ENCODE assay signal across 10 cellular contexts in genomic region chr10:125024496-125025234, GRCh38.
DNase-seq lines count a peak whose midpoint lies in the region; ATAC-seq and TF ChIP-seq lines count a peak whose summit lies in the region.
"Had no signal": no experiment of that assay in that cellular context is flagged by ENCODE, and none has a peak within 500 bp of the region (broad histone marks: within the 10 kb centered on the region; RNA-seq: fewer than 3 reads in every experiment).

No MANE protein-coding gene starts in this region.

- peak; percentile 79 for DNase-seq in DMS153 treated with DMSO at 0.1 percent for 48 hours (lab: John Stamatoyannopoulos, UW; ENCODE audit: unreplicated experiment)
- DNase-seq in NCI-H146 treated with DMSO at 0.1 percent for 48 hours (lab: John Stamatoyannopoulos, UW; ENCODE audit: unreplicated experiment), result peak; percentile 96
- DNase-seq in coronary artery (ENCODE audit: low spot score), result no peak
- DNase-seq in activated T-cell treated with anti-CD3 and anti-CD28 coated beads, Interleukin-2, amount 50 U/mL, for 1 hour, result no peak
- DNase-seq in activated T-cell treated with anti-CD3 and anti-CD28 coated beads, Interleukin-2, amount 50 U/mL, for 24 hours, result no peak
- DNase-seq: H7, T-helper 1 cell had no signal

- H3K4me1 ChIP-seq in parathyroid adenoma, result peaks cover 18% of the 10 kb centered on the region

- peaks cover 2% of the 10 kb centered on the region for H3K27me3 Mint-ChIP-seq in activated T-cell treated with anti-CD3 and anti-CD28 coated beads, Interleukin-2, amount 50 U/mL, for 24 hours

- H3K4me3 Mint-ChIP-seq in activated T-cell treated with anti-CD3 and anti-CD28 coated beads, Interleukin-2, amount 50 U/mL, for 24 hours, result no peak overlapping the region

- no peaks in the 10 kb centered on the region for H3K27me3 ChIP-seq in parathyroid adenoma (ENCODE audit: control insufficient read depth, insufficient read depth, low read length)

- peak overlapping the region; percentile 59 for H3K4me2 ChIP-seq in parathyroid adenoma (ENCODE audit: low read length)

- peak overlapping the region; percentile 57 for H3K4me3 ChIP-seq in coronary artery
- H3K4me3 ChIP-seq in parathyroid adenoma (ENCODE audit: low read depth, low read length), result peak overlapping the region; percentile 23

- H3K79me2 ChIP-seq in parathyroid adenoma, result peaks cover 23% of the 10 kb centered on the region

- no peak overlapping the region for H3K27ac Mint-ChIP-seq in activated T-cell treated with anti-CD3 and anti-CD28 coated beads, Interleukin-2, amount 50 U/mL, for 24 hours

- H3K27ac ChIP-seq in coronary artery (peak overlapping the region; percentile 63 to 96), parathyroid adenoma (peak overlapping the region; percentile 55)

- TF ChIP-seq CTCF in coronary artery (IDR thresholded peaks at IDR 0.05) (no peak), parathyroid adenoma (IDR thresholded peaks at IDR 0.05) (no peak)

- H3K9me3 ChIP-seq in parathyroid adenoma (ENCODE audit: control insufficient read depth, low read length), result no peaks in the 10 kb centered on the region

- H3K36me3 Mint-ChIP-seq in activated T-cell treated with anti-CD3 and anti-CD28 coated beads, Interleukin-2, amount 50 U/mL, for 24 hours (ENCODE audit: low read depth), result no peaks in the 10 kb centered on the region

- H3K9ac ChIP-seq in parathyroid adenoma, result no peak overlapping the region

- H3K9me3 Mint-ChIP-seq in activated T-cell treated with anti-CD3 and anti-CD28 coated beads, Interleukin-2, amount 50 U/mL, for 24 hours, result no peaks in the 10 kb centered on the region

- H3K36me3 ChIP-seq in parathyroid adenoma (ENCODE audit: control insufficient read depth, insufficient read depth, low read length), result no peaks in the 10 kb centered on the region

- H2AFZ ChIP-seq in parathyroid adenoma, result peak overlapping the region; percentile 73

- ATAC-seq in HG03565 (IDR thresholded peaks at IDR 0.05; ENCODE audit: unreplicated experiment), result no peak
- ATAC-seq in HG02623 (IDR thresholded peaks at IDR 0.05; ENCODE audit: unreplicated experiment), result no peak

- H3K4me1 Mint-ChIP-seq in activated T-cell treated with anti-CD3 and anti-CD28 coated beads, Interleukin-2, amount 50 U/mL, for 24 hours (ENCODE audit: low read depth), result no peaks in the 10 kb centered on the region

Comparison
In these comparisons a context has a peak if more than half of its experiments do, and no peak if none do; other contexts are left out.
1. DNase-seq: peak in DMS153 treated with DMSO at 0.1 percent for 48 hours (single experiment) and NCI-H146 treated with DMSO at 0.1 percent for 48 hours (single experiment); none in coronary artery (single experiment), activated T-cell treated with anti-CD3 and anti-CD28 coated beads, Interleukin-2, amount 50 U/mL, for 1 hour (single experiment) and activated T-cell treated with anti-CD3 and anti-CD28 coated beads, Interleukin-2, amount 50 U/mL, for 24 hours (single experiment).